In genomic region chr14:99395904-99396530, GRCh38 we compare ENCODE assay signal across 8 cellular contexts.
DNase-seq lines count a peak whose midpoint lies in the region; ATAC-seq and TF ChIP-seq lines count a peak whose summit lies in the region.
"Had no signal": no experiment of that assay in that cellular context is flagged by ENCODE, and none has a peak within 500 bp of the region (broad histone marks: within the 10 kb centered on the region; RNA-seq: fewer than 3 reads in every experiment).

No MANE protein-coding gene starts in this region.

- no peaks in the 10 kb centered on the region for H3K27me3 ChIP-seq in mammary epithelial cell (ENCODE audit: insufficient read depth, low read length)
- H3K27me3 ChIP-seq: cardiac muscle cell had no signal

- H3K79me2 ChIP-seq in mammary epithelial cell (ENCODE audit: insufficient read depth, low read length): no peaks in the 10 kb centered on the region

- ATAC-seq in Right ventricle myocardium inferior (no peak), left colon (no peak)

- BruUV-seq in mammary epithelial cell (replicated peaks; lab: Mats Ljungman, UMichigan): no TSS peak

- H2AFZ ChIP-seq in mammary epithelial cell (ENCODE audit: low read depth, low read length): no peak overlapping the region

- no peaks in the 10 kb centered on the region for H4K20me1 ChIP-seq in mammary epithelial cell (ENCODE audit: insufficient read depth, low read length)

- 78% methylated on average over 10 of the region's 10 CpGs for WGBS in mammary epithelial cell (ENCODE audit: low coverage, missing lambda C conversion rate)

- CTCF ChIA-PET in RWPE1 (lab: Yijun Ruan, JAX): interaction anchor here (0.5 to 1.3 kb wide), 2 partner anchors 20 to 157 kb away, joined by 3 to 4 read pairs; no protein-coding TSS in a partner anchor
- CTCF ChIA-PET in mammary epithelial cell (lab: Charles Lee; ENCODE audit: low non-redundant PET): no interaction called here

- no peak overlapping the region for H3K4me3 ChIP-seq in mammary epithelial cell (replicated peaks in 1 of 3; ENCODE audit: insufficient read depth in 1 of 3, low read depth in 2 of 3, low read length in 3 of 3)
- H3K4me3 ChIP-seq: cardiac muscle cell had no signal

- peaks cover 9% of the 10 kb centered on the region for H3K36me3 ChIP-seq in mammary epithelial cell (ENCODE audit: insufficient read depth, low read length)

- no peak overlapping the region for H3K9ac ChIP-seq in mammary epithelial cell (ENCODE audit: insufficient read depth, low read length)

- intact Hi-C loops in mammary epithelial cell (cut with micrococcal nuclease) (no loop called here), Right ventricle myocardium inferior (cut with DNase I) (no loop called here), left colon (cut with DNase I, micrococcal nuclease) (no loop called here)

- in situ Hi-C loops in mammary epithelial cell (cut with MboI; ENCODE audit: low sequenced_read_pairs in 2 of 2): no loop called here

- peak; percentile 82 for DNase-seq in M059J (ENCODE audit: low read depth)
- peak; percentile 31 for DNase-seq in RWPE1 (ENCODE audit: low spot score)
- DNase-seq in mammary epithelial cell: peak; percentile 43
- peak; percentile 13 for DNase-seq in stimulated activated CD4-positive, alpha-beta T cell treated with anti-CD3 and anti-CD28 coated beads, Interleukin-2, amount 100 ng/mL, for 4 hours (ENCODE audit: low read depth)
- no peak for DNase-seq in Right ventricle myocardium inferior (ENCODE audit: missing footprints)
- DNase-seq in COLO668 (lab: John Stamatoyannopoulos, UW; ENCODE audit: unreplicated experiment): no peak
- DNase-seq in left colon: no peak

- no peaks in the 10 kb centered on the region for H3K9me3 ChIP-seq in mammary epithelial cell (replicated peaks; ENCODE audit: insufficient read depth, low read length)

- no peak overlapping the region for H3K4me2 ChIP-seq in mammary epithelial cell (ENCODE audit: insufficient read depth, low read depth, low read length)

- H3K4me1 ChIP-seq in mammary epithelial cell (ENCODE audit: insufficient read depth, low read length): no peaks in the 10 kb centered on the region

- TF ChIP-seq CTCF in RWPE1 (conservative IDR thresholded peaks at IDR 0.05; ENCODE audit: low read depth): no peak
- TF ChIP-seq CTCF in mammary epithelial cell (conservative IDR thresholded peaks at IDR 0.05 in 1 of 2, IDR thresholded peaks at IDR 0.05 in 1 of 2; ENCODE audit: extremely low read depth in 1 of 2, insufficient read depth in 1 of 2, low read depth in 1 of 2, low read length in 2 of 2): no peak

- POLR2A ChIA-PET in RWPE1 (lab: Yijun Ruan, JAX; ENCODE audit: low non-redundant PET): no interaction called here

- dilution Hi-C loops in mammary epithelial cell (cut with HindIII; ENCODE audit: low sequenced_read_pairs): loop anchor here (5.0 kb wide), 1 partner anchor 39 kb away; no protein-coding TSS in a partner anchor

- no peak overlapping the region for H3K27ac ChIP-seq in RWPE1
- no peak overlapping the region for H3K27ac ChIP-seq in mammary epithelial cell (ENCODE audit: insufficient read depth, low read depth, low read length)
- H3K27ac ChIP-seq: cardiac muscle cell had no signal

Comparison
In these comparisons a context has a peak if more than half of its experiments do, and no peak if none do; other contexts are left out.
1. DNase-seq: peak in M059J (single experiment), RWPE1 (single experiment), mammary epithelial cell (single experiment) and stimulated activated CD4-positive, alpha-beta T cell treated with anti-CD3 and anti-CD28 coated beads, Interleukin-2, amount 100 ng/mL, for 4 hours (single experiment); none in Right ventricle myocardium inferior (single experiment), COLO668 (single experiment) and left colon (0 of 2).